ENCODE assay signal across 14 cellular contexts in genomic region chr5:137718611-137719010, GRCh38. TPM values are rescaled to one million over a fixed set of nuclear protein-coding genes. Genes with fewer than 3 reads are reported as not detected.
A peak's percentile ranks its signal among the peaks of the same experiment; 100 is the strongest.
DNase-seq lines count a peak whose midpoint lies in the region; ATAC-seq and TF ChIP-seq lines count a peak whose summit lies in the region.
"Had no signal": no experiment of that assay in that cellular context is flagged by ENCODE, and none has a peak within 500 bp of the region (broad histone marks: within the 10 kb centered on the region; RNA-seq: fewer than 3 reads in every experiment).

No MANE protein-coding gene starts in this region.

- H3K27ac Mint-ChIP-seq in T-helper 17 cell, result peak overlapping the region; percentile 14
- H3K27ac Mint-ChIP-seq in endothelial cell (ENCODE audit: unreplicated experiment), result peak overlapping the region; percentile 26
- H3K27ac Mint-ChIP-seq in activated CD8-positive, alpha-beta memory T cell treated with anti-CD3 and anti-CD28 coated beads, Interleukin-2, amount 10 ng/mL, durations not matched to agents 7 days and 5 days, result no peak overlapping the region
- H3K27ac Mint-ChIP-seq: CD8-positive, alpha-beta memory T cell had no signal

- no peaks in the 10 kb centered on the region for H3K9me3 ChIP-seq in T-helper 17 cell (ENCODE audit: control insufficient read depth, low read length, poor library complexity, severe bottlenecking)

- CTCF ChIA-PET in activated CD8-positive, alpha-beta memory T cell treated with anti-CD3 and anti-CD28 coated beads, Interleukin-2, amount 10 ng/mL, durations not matched to agents 7 days and 5 days (lab: Charles Lee), result interaction anchor here (1.3 kb wide), 1 partner anchor 58 kb away, joined by 4 read pairs; no protein-coding TSS in a partner anchor

- H3K4me3 Mint-ChIP-seq in T-helper 17 cell (no peak overlapping the region), endothelial cell (ENCODE audit: unreplicated experiment) (peak overlapping the region; percentile 34)
- no peak overlapping the region for H3K4me3 Mint-ChIP-seq in activated CD8-positive, alpha-beta memory T cell treated with anti-CD3 and anti-CD28 coated beads, Interleukin-2, amount 10 ng/mL, durations not matched to agents 7 days and 5 days
- H3K4me3 Mint-ChIP-seq: CD8-positive, alpha-beta memory T cell; H9 had no signal

- no peak for TF ChIP-seq CTCF in endothelial cell (IDR thresholded peaks at IDR 0.05; ENCODE audit: unreplicated experiment)

- H3K36me3 Mint-ChIP-seq in T-helper 17 cell (ENCODE audit: low read depth), result peaks cover 6% of the 10 kb centered on the region
- H3K36me3 Mint-ChIP-seq in endothelial cell (ENCODE audit: low read depth, unreplicated experiment), result peaks cover 62% of the 10 kb centered on the region
- peaks cover 4% of the 10 kb centered on the region for H3K36me3 Mint-ChIP-seq in activated CD8-positive, alpha-beta memory T cell treated with anti-CD3 and anti-CD28 coated beads, Interleukin-2, amount 10 ng/mL, durations not matched to agents 7 days and 5 days

- DNase-seq in NCI-H2171 treated with DMSO at 0.1 percent for 48 hours (lab: John Stamatoyannopoulos, UW) (peak; percentile 14), NCI-H2171 (lab: John Stamatoyannopoulos, UW) (no peak), M059J (ENCODE audit: low read depth) (peak; percentile 6), T-helper 17 cell (no peak), endothelial cell (ENCODE audit: low spot score) (no peak), epidermal melanocyte (ENCODE audit: insufficient read length, low spot score) (no peak)
- DNase-seq in stimulated activated CD8-positive, alpha-beta memory T cell treated with anti-CD3 and anti-CD28 coated beads, Interleukin-4, amount 100 ng/mL, for 48 hours, result no peak
- no peak for DNase-seq in activated CD8-positive, alpha-beta memory T cell treated with anti-CD3 and anti-CD28 coated beads, Interleukin-2, amount 10 ng/mL, durations not matched to agents 7 days and 5 days
- DNase-seq: Caco-2; CD8-positive, alpha-beta memory T cell; DMS 273 treated with DMSO at 0.1 percent for 48 hours; GOT3; H9 had no signal

- H3K4me1 Mint-ChIP-seq in T-helper 17 cell (peaks cover 11% of the 10 kb centered on the region), endothelial cell (ENCODE audit: unreplicated experiment) (peaks cover 33% of the 10 kb centered on the region)
- H3K4me1 Mint-ChIP-seq in activated CD8-positive, alpha-beta memory T cell treated with anti-CD3 and anti-CD28 coated beads, Interleukin-2, amount 10 ng/mL, durations not matched to agents 7 days and 5 days, result no peaks in the 10 kb centered on the region
- H3K4me1 Mint-ChIP-seq: CD8-positive, alpha-beta memory T cell had no signal

- no peaks in the 10 kb centered on the region for H3K9me3 Mint-ChIP-seq in endothelial cell (ENCODE audit: unreplicated experiment)
- no peaks in the 10 kb centered on the region for H3K9me3 Mint-ChIP-seq in activated CD8-positive, alpha-beta memory T cell treated with anti-CD3 and anti-CD28 coated beads, Interleukin-2, amount 10 ng/mL, durations not matched to agents 7 days and 5 days (ENCODE audit: low read depth)

- no peaks in the 10 kb centered on the region for H3K27me3 Mint-ChIP-seq in T-helper 17 cell
- H3K27me3 Mint-ChIP-seq in endothelial cell (ENCODE audit: unreplicated experiment), result no peaks in the 10 kb centered on the region
- no peaks in the 10 kb centered on the region for H3K27me3 Mint-ChIP-seq in activated CD8-positive, alpha-beta memory T cell treated with anti-CD3 and anti-CD28 coated beads, Interleukin-2, amount 10 ng/mL, durations not matched to agents 7 days and 5 days
- H3K27me3 Mint-ChIP-seq: CD8-positive, alpha-beta memory T cell had no signal

- no peak for ATAC-seq in T-helper 17 cell
- no peak for ATAC-seq in activated CD8-positive, alpha-beta memory T cell treated with anti-CD3 and anti-CD28 coated beads, Interleukin-2, amount 10 ng/mL, durations not matched to agents 7 days and 5 days
- ATAC-seq: GM12878 had no signal

RNA-seq across cellular contexts. Expression of gene KLHL3, which starts 17.3 kb away (rescaled TPM):
- 0.74 and 2.2 TPM in 2 replicates for total RNA-seq in M059J (2014; rRNA removed; shearing (Covaris generic))
- total RNA-seq in T-helper 17 cell (10 to 100 TPM; 17.5 to 24.6 TPM), endothelial cell (ENCODE audit: unreplicated experiment) (200 TPM)
- total RNA-seq in activated CD8-positive, alpha-beta memory T cell treated with anti-CD3 and anti-CD28 coated beads, Interleukin-2, amount 10 ng/mL, durations not matched to agents 7 days and 5 days, result 1 to 10 TPM; 3.0 to 5.7 TPM

RNA-seq across cellular contexts. Expression of gene HNRNPA0, which starts 35.6 kb away (rescaled TPM):
- total RNA-seq in M059J (2014; rRNA removed; shearing (Covaris generic)), result 5.8 and 9.7 TPM in 2 replicates
- 10 to 100 TPM; 37.6 to 38.4 TPM for total RNA-seq in T-helper 17 cell
- 57.1 TPM for total RNA-seq in endothelial cell (ENCODE audit: unreplicated experiment)
- 10 to 100 TPM; 26.0 to 34.0 TPM for total RNA-seq in activated CD8-positive, alpha-beta memory T cell treated with anti-CD3 and anti-CD28 coated beads, Interleukin-2, amount 10 ng/mL, durations not matched to agents 7 days and 5 days

Comparison
In these comparisons a context has a peak if more than half of its experiments do, and no peak if none do; other contexts are left out.
1. DNase-seq: peak in NCI-H2171 treated with DMSO at 0.1 percent for 48 hours (single experiment) and M059J (single experiment); none in NCI-H2171 (single experiment), T-helper 17 cell (0 of 3), endothelial cell (single experiment), stimulated activated CD8-positive, alpha-beta memory T cell treated with anti-CD3 and anti-CD28 coated beads, Interleukin-4, amount 100 ng/mL, for 48 hours (single experiment), epidermal melanocyte (single experiment) and activated CD8-positive, alpha-beta memory T cell treated with anti-CD3 and anti-CD28 coated beads, Interleukin-2, amount 10 ng/mL, durations not matched to agents 7 days and 5 days (single experiment).